Comparison of ENCODE assay signal across 8 cellular contexts in genomic region chr15:48112242-48112641, GRCh38. TPM values are rescaled to one million over a fixed set of nuclear protein-coding genes. Genes with fewer than 3 reads are reported as not detected.
A peak's percentile ranks its signal among the peaks of the same experiment; 100 is the strongest.
DNase-seq lines count a peak whose midpoint lies in the region; ATAC-seq and TF ChIP-seq lines count a peak whose summit lies in the region.

No MANE protein-coding gene starts in this region.

- ATAC-seq in heart right ventricle: peak in 1 of 8 donors; percentile 65
- no peak for ATAC-seq in GM21515 (IDR thresholded peaks at IDR 0.05; ENCODE audit: unreplicated experiment)

- H3K9me3 ChIP-seq in heart right ventricle: no peaks in the 10 kb centered on the region
- H3K9me3 ChIP-seq in CD8-positive, alpha-beta memory T cell (ENCODE audit: low read length): no peaks in the 10 kb centered on the region

- peaks cover 0 to 18% (median 4%) of the 10 kb centered on the region in 7 donors for H3K27me3 ChIP-seq in heart right ventricle
- H3K27me3 ChIP-seq in CD8-positive, alpha-beta memory T cell (ENCODE audit: insufficient read depth, low read length, poor library complexity, severe bottlenecking): no peaks in the 10 kb centered on the region

- H3K4me1 Mint-ChIP-seq in immature natural killer cell: no peaks in the 10 kb centered on the region
- H3K4me1 Mint-ChIP-seq in CD8-positive, alpha-beta memory T cell: no peaks in the 10 kb centered on the region

- H3K4me3 Mint-ChIP-seq in immature natural killer cell: no peak overlapping the region
- no peak overlapping the region for H3K4me3 Mint-ChIP-seq in CD8-positive, alpha-beta memory T cell

- peaks cover 0 to 5% (median under 1%) of the 10 kb centered on the region in 6 donors for H3K9me3 Mint-ChIP-seq in immature natural killer cell
- H3K9me3 Mint-ChIP-seq in CD8-positive, alpha-beta memory T cell: no peaks in the 10 kb centered on the region

- POLR2A ChIA-PET in CD8-positive, alpha-beta memory T cell (lab: Charles Lee): no interaction called here

- CTCF ChIA-PET in CD8-positive, alpha-beta memory T cell (lab: Charles Lee): no interaction called here

- intact Hi-C loops in heart right ventricle (cut with DNase I): loop anchor here in 6 of 10 donors (5.0 to 10.0 kb wide), 3 partner anchors 140 to 173 kb away; no protein-coding TSS in a partner anchor

- H3K4me3 ChIP-seq in AG09309 (ENCODE audit: control insufficient read depth, low read depth, low read length) (no peak overlapping the region), heart right ventricle (no peak overlapping the region)
- H3K4me3 ChIP-seq in CD8-positive, alpha-beta memory T cell (ENCODE audit: low read length): no peak overlapping the region

- no peaks in the 10 kb centered on the region for H3K36me3 ChIP-seq in heart right ventricle
- no peaks in the 10 kb centered on the region for H3K36me3 ChIP-seq in CD8-positive, alpha-beta memory T cell (ENCODE audit: insufficient read depth, low read length)

- peaks cover 2 to 6% (median 2%) of the 10 kb centered on the region in 3 donors for H3K27me3 Mint-ChIP-seq in immature natural killer cell (ENCODE audit: low read depth in 3 of 3)
- peaks cover 6 to 11% of the 10 kb centered on the region in 2 donors for H3K27me3 Mint-ChIP-seq in CD8-positive, alpha-beta memory T cell

- H3K4me1 ChIP-seq in heart right ventricle: no peaks in the 10 kb centered on the region
- no peaks in the 10 kb centered on the region for H3K4me1 ChIP-seq in CD8-positive, alpha-beta memory T cell (ENCODE audit: insufficient read depth, low read length)

- H3K36me3 Mint-ChIP-seq in immature natural killer cell: no peaks in the 10 kb centered on the region
- H3K36me3 Mint-ChIP-seq in CD8-positive, alpha-beta memory T cell: no peaks in the 10 kb centered on the region

- 26 to 28% methylated on average over 6 of the region's 6 CpGs for WGBS in heart right ventricle, 2 donors

- TF ChIP-seq CTCF in AG09309 (IDR thresholded peaks at IDR 0.05; ENCODE audit: control insufficient read depth, insufficient read depth, low read depth, low read length, missing control alignments) (peak; percentile 64), GM20000 (IDR thresholded peaks at IDR 0.05; ENCODE audit: extremely low read depth, missing control alignments) (peak; percentile 25), heart right ventricle (IDR thresholded peaks at IDR 0.05) (peak in 7 of 9 donors; percentile 34 to 57 (median 53))

- H3K27ac ChIP-seq in heart right ventricle: no peak overlapping the region
- H3K27ac ChIP-seq in CD8-positive, alpha-beta memory T cell (ENCODE audit: low read depth, low read length): no peak overlapping the region

- no peak for DNase-seq in AG09309 (ENCODE audit: low read depth)
- DNase-seq in GM20000 (ENCODE audit: low spot score): peak; percentile 8
- peak; percentile 34 for DNase-seq in RPMI8226
- DNase-seq in heart right ventricle: no peak
- DNase-seq in cortex of kidney (lab: John Stamatoyannopoulos, UW): no peak
- no peak for DNase-seq in immature natural killer cell
- no peak for DNase-seq in CD8-positive, alpha-beta memory T cell

- no peak overlapping the region for H3K27ac Mint-ChIP-seq in immature natural killer cell
- no peak overlapping the region for H3K27ac Mint-ChIP-seq in CD8-positive, alpha-beta memory T cell

RNA-seq across cellular contexts. Expression of gene SLC24A5, which starts 8.5 kb away (rescaled TPM):
- not detected for total RNA-seq in heart right ventricle
- polyA plus RNA-seq in heart right ventricle (not detected), immature natural killer cell (not detected)
- not detected for total RNA-seq in CD8-positive, alpha-beta memory T cell
- polyA plus RNA-seq in CD8-positive, alpha-beta memory T cell: not detected

Comparison
In these comparisons a context has a peak if more than half of its experiments do, and no peak if none do; other contexts are left out.
1. DNase-seq: peak in GM20000 (single experiment) and RPMI8226 (single experiment); none in AG09309 (single experiment), heart right ventricle (0 of 2), cortex of kidney (single experiment), immature natural killer cell (0 of 3) and CD8-positive, alpha-beta memory T cell (0 of 5).
2. Peak in every context shown above with its lines, with median percentiles within 50 percentile points of each other: CTCF ChIP-seq.